ENCODE assay signal across 20 cellular contexts in genomic region chr7:77575187-77575586, GRCh38. TPM values are rescaled to one million over a fixed set of nuclear protein-coding genes. Genes with fewer than 3 reads are reported as not detected.
DNase-seq lines count a peak whose midpoint lies in the region; ATAC-seq, FAIRE-seq and TF ChIP-seq lines count a peak whose summit lies in the region.
"Had no signal": no experiment of that assay in that cellular context is flagged by ENCODE, and none has a peak within 500 bp of the region (broad histone marks: within the 10 kb centered on the region; RNA-seq: fewer than 3 reads in every experiment).

No MANE protein-coding gene starts in this region.

- no peak overlapping the region for H3K27ac ChIP-seq in upper lobe of right lung
- H3K27ac ChIP-seq: PC-9 had no signal

- H3K36me3 Mint-ChIP-seq in natural killer cell (peaks cover 13% of the 10 kb centered on the region), chondrocyte (ENCODE audit: low read depth) (peaks cover 17% of the 10 kb centered on the region)
- H3K36me3 Mint-ChIP-seq in natural killer cell treated with Interleukin-12 subunit alpha and Interleukin-12 subunit beta and Interleukin-15 and Interleukin-18, amount 100 ng/mL, for 72 hours = no peaks in the 10 kb centered on the region
- peaks cover 3% of the 10 kb centered on the region for H3K36me3 Mint-ChIP-seq in activated naive CD4-positive, alpha-beta T cell treated with anti-CD3 and anti-CD28 coated beads for 36 hours (ENCODE audit: low read depth)

- peaks cover 9% of the 10 kb centered on the region for H3K4me1 ChIP-seq in upper lobe of right lung
- H3K4me1 ChIP-seq: BE2C had no signal

- TF ChIP-seq CTCF in natural killer cell (IDR thresholded peaks at IDR 0.05) (no peak), chondrocyte (IDR thresholded peaks at IDR 0.05) (no peak), upper lobe of right lung (IDR thresholded peaks at IDR 0.05) (no peak)

- H3K4me1 Mint-ChIP-seq in natural killer cell = peaks cover 49 to 73% of the 10 kb centered on the region in 2 donors
- H3K4me1 Mint-ChIP-seq in natural killer cell treated with Interleukin-12 subunit alpha and Interleukin-12 subunit beta and Interleukin-15 and Interleukin-18, amount 100 ng/mL, for 72 hours (ENCODE audit: low read depth in 2 of 2) = peaks cover 26 to 45% of the 10 kb centered on the region in 2 donors
- H3K4me1 Mint-ChIP-seq in chondrocyte (ENCODE audit: low read depth) = peaks cover 30% of the 10 kb centered on the region
- peaks cover 3% of the 10 kb centered on the region for H3K4me1 Mint-ChIP-seq in activated naive CD4-positive, alpha-beta T cell treated with anti-CD3 and anti-CD28 coated beads for 36 hours (ENCODE audit: low read depth)

- FAIRE-seq in GM19239 (lab: Jason Lieb, UNC) = no peak

- H3K9me3 Mint-ChIP-seq in natural killer cell = no peaks in the 10 kb centered on the region
- H3K9me3 Mint-ChIP-seq in natural killer cell treated with Interleukin-12 subunit alpha and Interleukin-12 subunit beta and Interleukin-15 and Interleukin-18, amount 100 ng/mL, for 72 hours = peaks cover 2% of the 10 kb centered on the region
- H3K9me3 Mint-ChIP-seq in chondrocyte (ENCODE audit: low read depth) = no peaks in the 10 kb centered on the region
- no peaks in the 10 kb centered on the region for H3K9me3 Mint-ChIP-seq in activated naive CD4-positive, alpha-beta T cell treated with anti-CD3 and anti-CD28 coated beads for 36 hours
- H3K9me3 Mint-ChIP-seq: CD4-positive, alpha-beta T cell; H9 had no signal

- H3K27ac Mint-ChIP-seq in natural killer cell = peak overlapping the region; percentile 29 to 65
- H3K27ac Mint-ChIP-seq in natural killer cell treated with Interleukin-12 subunit alpha and Interleukin-12 subunit beta and Interleukin-15 and Interleukin-18, amount 100 ng/mL, for 72 hours = peak overlapping the region in 1 of 2 donors; percentile 77
- peak overlapping the region; percentile 29 for H3K27ac Mint-ChIP-seq in chondrocyte (ENCODE audit: unreplicated experiment)
- no peak overlapping the region for H3K27ac Mint-ChIP-seq in activated naive CD4-positive, alpha-beta T cell treated with anti-CD3 and anti-CD28 coated beads for 36 hours
- H3K27ac Mint-ChIP-seq: CD4-positive, alpha-beta T cell; H9 had no signal

- no peak overlapping the region for H3K4me3 ChIP-seq in upper lobe of right lung
- H3K4me3 ChIP-seq: PC-9 had no signal

- H3K36me3 ChIP-seq in upper lobe of right lung = peaks cover 64% of the 10 kb centered on the region

- H3K27me3 ChIP-seq in upper lobe of right lung = no peaks in the 10 kb centered on the region
- H3K27me3 ChIP-seq: BE2C had no signal

- intact Hi-C loops in natural killer cell (cut with micrococcal nuclease) = no loop called here
- intact Hi-C loops in upper lobe of right lung (cut with DNase I) = no loop called here
- intact Hi-C loops in activated naive CD4-positive, alpha-beta T cell treated with anti-CD3 and anti-CD28 coated beads for 36 hours (cut with micrococcal nuclease) = no loop called here

- peak overlapping the region; percentile 67 for H3K4me3 Mint-ChIP-seq in natural killer cell
- no peak overlapping the region for H3K4me3 Mint-ChIP-seq in natural killer cell treated with Interleukin-12 subunit alpha and Interleukin-12 subunit beta and Interleukin-15 and Interleukin-18, amount 100 ng/mL, for 72 hours
- no peak overlapping the region for H3K4me3 Mint-ChIP-seq in chondrocyte (ENCODE audit: unreplicated experiment)
- H3K4me3 Mint-ChIP-seq in activated naive CD4-positive, alpha-beta T cell treated with anti-CD3 and anti-CD28 coated beads for 36 hours = no peak overlapping the region
- H3K4me3 Mint-ChIP-seq: CD4-positive, alpha-beta T cell; H9 had no signal

- ATAC-seq in natural killer cell (no peak), upper lobe of right lung (peak; percentile 26)
- no peak for ATAC-seq in natural killer cell treated with Interleukin-12 subunit alpha and Interleukin-12 subunit beta and Interleukin-15 and Interleukin-18, amount 100 ng/mL, for 72 hours

- no peaks in the 10 kb centered on the region for H3K9me3 ChIP-seq in upper lobe of right lung
- H3K9me3 ChIP-seq: BE2C had no signal

- DNase-seq in natural killer cell = no peak
- DNase-seq in natural killer cell treated with Interleukin-12 subunit alpha and Interleukin-12 subunit beta and Interleukin-15 and Interleukin-18, amount 100 ng/mL, for 72 hours (ENCODE audit: low spot score) = no peak
- DNase-seq in chondrocyte (ENCODE audit: low spot score) = no peak
- peak; percentile 28 for DNase-seq in kidney tubule cell (ENCODE audit: low spot score)
- no peak for DNase-seq in upper lobe of right lung
- no peak for DNase-seq in activated naive CD4-positive, alpha-beta T cell treated with anti-CD3 and anti-CD28 coated beads for 36 hours
- DNase-seq in NCI-H1105 treated with DMSO at 0.1 percent for 48 hours (lab: John Stamatoyannopoulos, UW) = no peak
- no peak for DNase-seq in GM19239 (ENCODE audit: insufficient read length, low spot score)
- DNase-seq: 8988T; BE2C; Calu3; CD4-positive, alpha-beta T cell; DMS53; H9; NCI-H1048; NCI-H146; NCI-H2081 treated with DMSO at 0.1 percent for 48 hours; NCI-H510A treated with DMSO at 0.1 percent for 48 hours; NCI-H82; PC-9 had no signal

- no peaks in the 10 kb centered on the region for H3K27me3 Mint-ChIP-seq in natural killer cell (ENCODE audit: low read depth in 2 of 2)
- H3K27me3 Mint-ChIP-seq in natural killer cell treated with Interleukin-12 subunit alpha and Interleukin-12 subunit beta and Interleukin-15 and Interleukin-18, amount 100 ng/mL, for 72 hours = no peaks in the 10 kb centered on the region
- H3K27me3 Mint-ChIP-seq in chondrocyte (ENCODE audit: low read depth) = no peaks in the 10 kb centered on the region
- no peaks in the 10 kb centered on the region for H3K27me3 Mint-ChIP-seq in activated naive CD4-positive, alpha-beta T cell treated with anti-CD3 and anti-CD28 coated beads for 36 hours (ENCODE audit: low read depth)
- H3K27me3 Mint-ChIP-seq: CD4-positive, alpha-beta T cell had no signal

- CTCF ChIA-PET in activated naive CD4-positive, alpha-beta T cell treated with anti-CD3 and anti-CD28 coated beads for 36 hours (lab: Charles Lee) = interaction anchor here (2.0 kb wide), 1 partner anchor 10 kb away, joined by 5 read pairs; no protein-coding TSS in a partner anchor

RNA-seq across cellular contexts. Expression of gene PTPN12, which starts 38.1 kb away (rescaled TPM):
- 100 to 1,000 TPM; 261 to 396 (median 263) TPM for total RNA-seq in natural killer cell
- 10 to 100 TPM; 33.8 to 84.3 TPM for total RNA-seq in natural killer cell treated with Interleukin-12 subunit alpha and Interleukin-12 subunit beta and Interleukin-15 and Interleukin-18, amount 100 ng/mL, for 72 hours
- total RNA-seq in chondrocyte = 68.2 to 72.0 TPM (median 69.3 TPM) in 3 replicates
- 149 TPM for total RNA-seq in upper lobe of right lung
- 1 to 10 TPM; 7.2 to 7.6 TPM for total RNA-seq in activated naive CD4-positive, alpha-beta T cell treated with anti-CD3 and anti-CD28 coated beads for 36 hours
